In the genomic region with DNA sequence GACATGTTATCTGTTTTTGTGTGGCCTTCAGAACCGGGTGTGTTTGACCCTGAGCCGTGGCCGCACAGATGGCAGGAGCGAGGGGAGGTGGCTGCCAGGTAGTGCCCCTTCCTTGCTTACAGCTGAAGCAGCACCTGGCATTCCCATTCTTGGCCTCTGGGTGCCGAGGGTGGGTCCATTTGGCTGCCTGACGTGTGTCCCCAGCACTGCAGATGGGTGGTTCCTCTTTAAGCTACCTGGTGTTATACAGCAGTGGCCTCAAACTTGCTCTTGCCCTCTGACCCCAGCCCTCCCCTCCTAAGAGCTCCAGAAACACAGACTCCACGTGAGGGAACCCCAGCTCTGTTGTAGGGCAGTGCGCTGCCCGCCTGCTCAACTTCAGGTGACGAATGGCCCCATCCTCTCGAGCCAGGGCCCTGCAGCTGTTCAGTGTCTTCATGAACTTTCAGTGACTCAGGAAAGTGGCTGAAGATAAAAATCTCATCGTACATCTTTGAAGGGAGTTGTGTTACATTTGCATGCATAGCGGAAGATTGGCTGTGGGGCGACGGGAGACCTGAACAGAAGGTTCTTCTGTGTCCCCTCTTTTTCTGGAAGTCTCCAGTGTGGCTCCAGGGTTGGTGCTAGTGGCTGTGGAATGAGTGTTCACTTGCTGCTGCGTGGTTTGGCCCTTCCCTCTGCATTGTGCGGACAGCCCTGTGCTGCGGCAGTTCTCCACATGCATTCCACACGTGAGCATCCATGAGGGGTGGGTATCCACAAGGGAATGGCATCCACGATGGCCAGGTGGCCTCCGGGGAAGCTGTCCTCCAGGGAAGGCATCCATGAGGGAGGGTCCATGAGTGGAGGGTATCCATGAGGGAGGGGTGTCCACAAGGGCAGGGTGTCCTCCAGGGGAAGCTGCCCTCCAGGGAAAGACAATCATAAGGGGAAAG, we compare ENCODE assay signal across 12 cellular contexts.
DNase-seq lines count a peak whose midpoint lies in the region; ATAC-seq, FAIRE-seq and TF ChIP-seq lines count a peak whose summit lies in the region.
"Had no signal": no experiment of that assay in that cellular context is flagged by ENCODE, and none has a peak within 500 bp of the region (broad histone marks: within the 10 kb centered on the region; RNA-seq: fewer than 3 reads in every experiment).

No MANE protein-coding gene starts in this region.

- ATAC-seq in CD4-positive, CD25-positive, alpha-beta regulatory T cell (ENCODE audit: low read depth in 2 of 2) = no peak
- no peak for ATAC-seq in left lung
- ATAC-seq in esophagus mucosa = no peak
- no peak for ATAC-seq in GM21786 (IDR thresholded peaks at IDR 0.05; ENCODE audit: unreplicated experiment)

- no peaks in the 10 kb centered on the region for H3K9me3 ChIP-seq in CD4-positive, CD25-positive, alpha-beta regulatory T cell (ENCODE audit: control insufficient read depth in 2 of 2, low read length in 2 of 2)
- H3K9me3 ChIP-seq in left lung (no peaks in the 10 kb centered on the region), small intestine (ENCODE audit: control insufficient read depth, low read depth) (no peaks in the 10 kb centered on the region), breast epithelium (no peaks in the 10 kb centered on the region)

- no peak for TF ChIP-seq CTCF in left lung (IDR thresholded peaks at IDR 0.05)
- TF ChIP-seq CTCF in breast epithelium (IDR thresholded peaks at IDR 0.05) = no peak

- peaks cover 0 to 59% (median 20%) of the 10 kb centered on the region in 4 donors for H3K4me1 Mint-ChIP-seq in CD4-positive, CD25-positive, alpha-beta regulatory T cell
- H3K4me1 Mint-ChIP-seq in activated T-helper 2 cell treated with anti-CD3 and anti-CD28 coated beads, Interferon-gamma antibody, Interleukin-2, Interleukin-4, amounts not matched to agents 10 μg/mL and 5 μg/mL and 100 μg/mL, durations not matched to agents 14 hours and 24 hours and 36 hours (ENCODE audit: low read depth) = peaks cover 10% of the 10 kb centered on the region

- no peaks in the 10 kb centered on the region for H3K36me3 ChIP-seq in CD4-positive, CD25-positive, alpha-beta regulatory T cell (ENCODE audit: control insufficient read depth, insufficient read depth, low read length)
- H3K36me3 ChIP-seq in left lung (no peaks in the 10 kb centered on the region), small intestine (ENCODE audit: control insufficient read depth in 2 of 2, insufficient read depth in 2 of 2, low read length in 2 of 2) (no peaks in the 10 kb centered on the region), breast epithelium (no peaks in the 10 kb centered on the region)

- H3K27me3 ChIP-seq in CD4-positive, CD25-positive, alpha-beta regulatory T cell (ENCODE audit: control insufficient read depth, insufficient read depth, low read length) = no peaks in the 10 kb centered on the region
- H3K27me3 ChIP-seq in left lung (no peaks in the 10 kb centered on the region), small intestine (ENCODE audit: control insufficient read depth in 2 of 2, insufficient read depth in 2 of 2, low read length in 2 of 2) (no peaks in the 10 kb centered on the region), breast epithelium (no peaks in the 10 kb centered on the region)

- intact Hi-C loops in left lung (cut with DNase I) (no loop called here), breast epithelium (cut with DNase I; ENCODE audit: low total_unique reads) (no loop called here)
- intact Hi-C loops in activated T-helper 2 cell treated with anti-CD3 and anti-CD28 coated beads, Interferon-gamma antibody, Interleukin-2, Interleukin-4, amounts not matched to agents 10 μg/mL and 5 μg/mL and 100 μg/mL, durations not matched to agents 14 hours and 24 hours and 36 hours (cut with micrococcal nuclease) = no loop called here

- 64 to 72% (median 65%) methylated on average over 21 of the region's 21 CpGs for WGBS in small intestine, 3 donors

- peak overlapping the region in 2 of 3 donors; percentile 55 to 86 for H3K27ac Mint-ChIP-seq in CD4-positive, CD25-positive, alpha-beta regulatory T cell
- no peak overlapping the region for H3K27ac Mint-ChIP-seq in activated T-helper 2 cell treated with anti-CD3 and anti-CD28 coated beads, Interferon-gamma antibody, Interleukin-2, Interleukin-4, amounts not matched to agents 10 μg/mL and 5 μg/mL and 100 μg/mL, durations not matched to agents 14 hours and 24 hours and 36 hours
- H3K27ac Mint-ChIP-seq: activated B cell treated with CpG ODN at 0.5 μM for 24 hours; activated T-cell treated with anti-CD3 and anti-CD28 coated beads, Interleukin-2, amount 50 U/mL, for 24 hours had no signal

- TF ChIP-seq POLR2A in breast epithelium (IDR thresholded peaks at IDR 0.05) = no peak

- no peaks in the 10 kb centered on the region for H3K4me1 ChIP-seq in CD4-positive, CD25-positive, alpha-beta regulatory T cell (ENCODE audit: control insufficient read depth, insufficient read depth, low read length, poor library complexity, severe bottlenecking)
- H3K4me1 ChIP-seq in left lung = peaks cover 33 to 62% of the 10 kb centered on the region in 2 donors
- peaks cover 4 to 13% of the 10 kb centered on the region in 2 donors for H3K4me1 ChIP-seq in small intestine (ENCODE audit: control insufficient read depth in 2 of 2, insufficient read depth in 1 of 2, low read depth in 1 of 2, low read length in 1 of 2)
- peaks cover 0 to 16% of the 10 kb centered on the region in 2 donors for H3K4me1 ChIP-seq in breast epithelium

- H3K27ac ChIP-seq in CD4-positive, CD25-positive, alpha-beta regulatory T cell (ENCODE audit: insufficient read depth, low read length, poor library complexity, severe bottlenecking) = no peak overlapping the region
- H3K27ac ChIP-seq in caudate nucleus (ENCODE audit: low read depth, low read length) (peak overlapping the region; percentile 18), left lung (peak overlapping the region in 1 of 2 donors; percentile 45), small intestine (ENCODE audit: low read depth in 1 of 2, low read length in 1 of 2) (peak overlapping the region in 1 of 2 donors; percentile 54), breast epithelium (peak overlapping the region in 1 of 2 donors; percentile 3)
- H3K27ac ChIP-seq: HL-60 had no signal

- H3K36me3 Mint-ChIP-seq in CD4-positive, CD25-positive, alpha-beta regulatory T cell = no peaks in the 10 kb centered on the region
- H3K36me3 Mint-ChIP-seq in activated T-helper 2 cell treated with anti-CD3 and anti-CD28 coated beads, Interferon-gamma antibody, Interleukin-2, Interleukin-4, amounts not matched to agents 10 μg/mL and 5 μg/mL and 100 μg/mL, durations not matched to agents 14 hours and 24 hours and 36 hours (ENCODE audit: low read depth) = no peaks in the 10 kb centered on the region

- no peak overlapping the region for H3K4me3 ChIP-seq in CD4-positive, CD25-positive, alpha-beta regulatory T cell (ENCODE audit: low read depth, low read length)
- H3K4me3 ChIP-seq in left lung = no peak overlapping the region
- H3K4me3 ChIP-seq in small intestine (ENCODE audit: low read depth in 1 of 2, low read length in 2 of 2) = no peak overlapping the region
- no peak overlapping the region for H3K4me3 ChIP-seq in breast epithelium

- H3K27me3 Mint-ChIP-seq in CD4-positive, CD25-positive, alpha-beta regulatory T cell = no peaks in the 10 kb centered on the region
- peaks cover 1% of the 10 kb centered on the region for H3K27me3 Mint-ChIP-seq in activated T-helper 2 cell treated with anti-CD3 and anti-CD28 coated beads, Interferon-gamma antibody, Interleukin-2, Interleukin-4, amounts not matched to agents 10 μg/mL and 5 μg/mL and 100 μg/mL, durations not matched to agents 14 hours and 24 hours and 36 hours (ENCODE audit: low read depth)
- H3K27me3 Mint-ChIP-seq: activated B cell treated with CpG ODN at 0.5 μM for 24 hours; activated T-cell treated with anti-CD3 and anti-CD28 coated beads, Interleukin-2, amount 50 U/mL, for 24 hours had no signal

- FAIRE-seq in small intestine (lab: Jason Lieb, UNC) = no peak

- H3K9me3 Mint-ChIP-seq in CD4-positive, CD25-positive, alpha-beta regulatory T cell = peaks cover 0 to 2% (median 0%) of the 10 kb centered on the region in 7 donors
- H3K9me3 Mint-ChIP-seq in activated T-helper 2 cell treated with anti-CD3 and anti-CD28 coated beads, Interferon-gamma antibody, Interleukin-2, Interleukin-4, amounts not matched to agents 10 μg/mL and 5 μg/mL and 100 μg/mL, durations not matched to agents 14 hours and 24 hours and 36 hours = no peaks in the 10 kb centered on the region
- H3K9me3 Mint-ChIP-seq: activated B cell treated with CpG ODN at 0.5 μM for 24 hours; activated T-cell treated with anti-CD3 and anti-CD28 coated beads, Interleukin-2, amount 50 U/mL, for 24 hours had no signal

- peak overlapping the region in 1 of 4 donors; percentile 24 for H3K4me3 Mint-ChIP-seq in CD4-positive, CD25-positive, alpha-beta regulatory T cell
- H3K4me3 Mint-ChIP-seq in activated T-helper 2 cell treated with anti-CD3 and anti-CD28 coated beads, Interferon-gamma antibody, Interleukin-2, Interleukin-4, amounts not matched to agents 10 μg/mL and 5 μg/mL and 100 μg/mL, durations not matched to agents 14 hours and 24 hours and 36 hours (ENCODE audit: low read depth) = no peak overlapping the region
- H3K4me3 Mint-ChIP-seq: activated B cell treated with CpG ODN at 0.5 μM for 24 hours; activated T-cell treated with anti-CD3 and anti-CD28 coated beads, Interleukin-2, amount 50 U/mL, for 24 hours had no signal

- no peak for DNase-seq in CD4-positive, CD25-positive, alpha-beta regulatory T cell
- DNase-seq in caudate nucleus (lab: John Stamatoyannopoulos, UW) = no peak
- peak; percentile 29 to 49 for DNase-seq in left lung
- peak; percentile 32 for DNase-seq in small intestine
- no peak for DNase-seq in breast epithelium (ENCODE audit: low spot score in 2 of 2)
- no peak for DNase-seq in activated T-helper 2 cell treated with anti-CD3 and anti-CD28 coated beads, Interferon-gamma antibody, Interleukin-2, Interleukin-4, amounts not matched to agents 10 μg/mL and 5 μg/mL and 100 μg/mL, durations not matched to agents 14 hours and 24 hours and 36 hours (ENCODE audit: low spot score)
- DNase-seq: activated B cell treated with CpG ODN at 0.5 μM for 24 hours; activated T-cell treated with anti-CD3 and anti-CD28 coated beads, Interleukin-2, amount 50 U/mL, for 24 hours; NCI-H2107 had no signal

Comparison
In these comparisons a context has a peak if more than half of its experiments do, and no peak if none do; other contexts are left out.
1. DNase-seq: peak in left lung (2 of 2) and small intestine (single experiment); none in CD4-positive, CD25-positive, alpha-beta regulatory T cell (0 of 3), caudate nucleus (0 of 61), breast epithelium (0 of 2) and activated T-helper 2 cell treated with anti-CD3 and anti-CD28 coated beads, Interferon-gamma antibody, Interleukin-2, Interleukin-4, amounts not matched to agents 10 μg/mL and 5 μg/mL and 100 μg/mL, durations not matched to agents 14 hours and 24 hours and 36 hours (single experiment).